ENCODE assay signal across 10 cellular contexts in genomic region chr1:228804640-228805413, GRCh38.
DNase-seq lines count a peak whose midpoint lies in the region; ATAC-seq, FAIRE-seq and TF ChIP-seq lines count a peak whose summit lies in the region.
"Had no signal": no experiment of that assay in that cellular context is flagged by ENCODE, and none has a peak within 500 bp of the region (broad histone marks: within the 10 kb centered on the region; RNA-seq: fewer than 3 reads in every experiment).

No MANE protein-coding gene starts in this region.

- FAIRE-seq in GM12892 (lab: Jason Lieb, UNC): no peak

- no peaks in the 10 kb centered on the region for H4K20me1 ChIP-seq in BLaER1 treated with 17β-estradiol and CSF1 and Interleukin-3, amounts not matched to agents 10 nM and 100 nM

- no peaks in the 10 kb centered on the region for H3K36me3 ChIP-seq in BLaER1 treated with 17β-estradiol and CSF1 and Interleukin-3, amounts not matched to agents 10 nM and 100 nM
- no peaks in the 10 kb centered on the region for H3K36me3 ChIP-seq in mucosa of descending colon (ENCODE audit: low read depth)
- H3K36me3 ChIP-seq: neutrophil had no signal

- TF ChIP-seq CTCF in mucosa of descending colon (IDR thresholded peaks at IDR 0.05): no peak
- TF ChIP-seq CTCF in foreskin fibroblast (IDR thresholded peaks at IDR 0.05; ENCODE audit: low read depth, low read length): no peak

- peak overlapping the region in 1 of 11 experiments; percentile 9; a peak in 1 of 22 replicates for H3K9ac ChIP-seq in BLaER1 treated with 17β-estradiol and CSF1 and Interleukin-3, amounts not matched to agents 10 nM and 100 nM

- intact Hi-C loops in mucosa of descending colon (cut with DNase I, micrococcal nuclease): no loop called here

- no peaks in the 10 kb centered on the region for H3K9me3 Mint-ChIP-seq in activated T-cell treated with anti-CD3 and anti-CD28 coated beads, Interleukin-2, amount 50 U/mL, for 4 hours

- DNase-seq in activated T-cell treated with anti-CD3 and anti-CD28 coated beads, Interleukin-2, amount 50 U/mL, for 4 hours: no peak
- DNase-seq in mucosa of descending colon (no peak), iPS-NIHi7 (ENCODE audit: extremely low spot score) (no peak), GM12892 (ENCODE audit: insufficient read length) (no peak), SKM-1 treated with dmso at 0.1 percent for 144 hours (lab: John Stamatoyannopoulos, UW; ENCODE audit: unreplicated experiment) (no peak), foreskin fibroblast (no peak)

- H3K27ac ChIP-seq in BLaER1 treated with 17β-estradiol and CSF1 and Interleukin-3, amounts not matched to agents 10 nM and 100 nM: no peak overlapping the region
- H3K27ac ChIP-seq: neutrophil had no signal

- peak; percentile 58 for ATAC-seq in HG03354 (IDR thresholded peaks at IDR 0.05; ENCODE audit: poor library complexity, severe bottlenecking, unreplicated experiment)
- ATAC-seq in activated T-cell treated with anti-CD3 and anti-CD28 coated beads, Interleukin-2, amount 50 U/mL, for 4 hours: peak; percentile 73 to 74
- ATAC-seq in mucosa of descending colon: peak; percentile 38
- ATAC-seq: Panc1 had no signal

- no peaks in the 10 kb centered on the region for H3K27me3 ChIP-seq in BLaER1 treated with 17β-estradiol and CSF1 and Interleukin-3, amounts not matched to agents 10 nM and 100 nM
- H3K27me3 ChIP-seq: neutrophil had no signal

- H3K4me1 ChIP-seq in BLaER1 treated with 17β-estradiol and CSF1 and Interleukin-3, amounts not matched to agents 10 nM and 100 nM: peaks cover 7 to 21% (median 14%) of the 10 kb centered on the region in 10 experiments; a peak in 18 of 20 replicates
- H3K4me1 ChIP-seq in mucosa of descending colon (ENCODE audit: low read depth): no peaks in the 10 kb centered on the region

- H3K9me3 ChIP-seq in BLaER1 treated with 17β-estradiol and CSF1 and Interleukin-3, amounts not matched to agents 10 nM and 100 nM (replicated peaks in 1 of 11): peaks cover 3 to 15% (median 11%) of the 10 kb centered on the region in 11 experiments; a peak in 21 of 22 replicates
- no peaks in the 10 kb centered on the region for H3K9me3 ChIP-seq in mucosa of descending colon
- H3K9me3 ChIP-seq: neutrophil had no signal

- peaks cover 27% of the 10 kb centered on the region for H3K4me1 Mint-ChIP-seq in activated T-cell treated with anti-CD3 and anti-CD28 coated beads, Interleukin-2, amount 50 U/mL, for 4 hours (ENCODE audit: low read depth)

- H3K4me3 ChIP-seq in BLaER1 treated with 17β-estradiol and CSF1 and Interleukin-3, amounts not matched to agents 10 nM and 100 nM: no peak overlapping the region
- H3K4me3 ChIP-seq in mucosa of descending colon (no peak overlapping the region), foreskin fibroblast (ENCODE audit: low read depth in 1 of 2, low read length in 2 of 2) (no peak overlapping the region)

- peak overlapping the region; percentile 23 for H3K4me3 Mint-ChIP-seq in activated T-cell treated with anti-CD3 and anti-CD28 coated beads, Interleukin-2, amount 50 U/mL, for 4 hours

- no peaks in the 10 kb centered on the region for H3K36me3 Mint-ChIP-seq in activated T-cell treated with anti-CD3 and anti-CD28 coated beads, Interleukin-2, amount 50 U/mL, for 4 hours (ENCODE audit: insufficient read depth)

- H3K27me3 Mint-ChIP-seq in activated T-cell treated with anti-CD3 and anti-CD28 coated beads, Interleukin-2, amount 50 U/mL, for 4 hours (ENCODE audit: low read depth): no peaks in the 10 kb centered on the region

- no peak for TF ChIP-seq POLR2A in GM12892 (IDR thresholded peaks at IDR 0.05; ENCODE audit: low read depth, low read length)

- H3K4me2 ChIP-seq in BLaER1 treated with 17β-estradiol and CSF1 and Interleukin-3, amounts not matched to agents 10 nM and 100 nM: peak overlapping the region; percentile 15 to 70 (median 41); a peak in 19 of 22 replicates
